8 cellular contexts compared by ENCODE assay signal in genomic region chr4:3480528-3481112, GRCh38. TPM values are rescaled to one million over a fixed set of nuclear protein-coding genes. Genes with fewer than 3 reads are reported as not detected.
DNase-seq lines count a peak whose midpoint lies in the region; ATAC-seq and TF ChIP-seq lines count a peak whose summit lies in the region.

No MANE protein-coding gene starts in this region.

- H3K27ac ChIP-seq in colonic mucosa = no peak overlapping the region

- peak; percentile 87 for ATAC-seq in left lobe of liver
- ATAC-seq in HG02571 (IDR thresholded peaks at IDR 0.05; ENCODE audit: unreplicated experiment) = no peak

- no peaks in the 10 kb centered on the region for H3K9me3 ChIP-seq in colonic mucosa

- no peak overlapping the region for H3K9ac ChIP-seq in colonic mucosa (ENCODE audit: low read depth in 2 of 2, low read length in 2 of 2)

- H3K27me3 ChIP-seq in colonic mucosa = peaks cover 19% of the 10 kb centered on the region

- H3K36me3 ChIP-seq in colonic mucosa = no peaks in the 10 kb centered on the region

- DNase-seq in DMS 273 (lab: John Stamatoyannopoulos, UW; ENCODE audit: unreplicated experiment) (peak; percentile 80), HCEC 1CT (peak; percentile 39), NCI-H2196 treated with DMSO at 0.1 percent for 48 hours (lab: John Stamatoyannopoulos, UW; ENCODE audit: unreplicated experiment) (peak; percentile 56), colonic mucosa (peak; percentile 87), left lobe of liver (ENCODE audit: low spot score) (peak; percentile 82)
- DNase-seq in activated CD4-positive, alpha-beta T cell treated with anti-CD3 and anti-CD28 coated beads for 48 hours = peak; percentile 86
- DNase-seq in stimulated activated CD4-positive, alpha-beta T cell treated with anti-CD3 and anti-CD28 coated beads, Interleukin-4, amount 100 ng/mL, for 48 hours (ENCODE audit: low read depth in 2 of 2) = peak; percentile 53 to 82

- peaks cover 8% of the 10 kb centered on the region for H3K4me1 ChIP-seq in colonic mucosa

- intact Hi-C loops in colonic mucosa (cut with DNase I) = no loop called here

- TF ChIP-seq CTCF in colonic mucosa (IDR thresholded peaks at IDR 0.05) = peak; percentile 99

- H3K4me3 ChIP-seq in colonic mucosa = no peak overlapping the region

RNA-seq across cellular contexts. Expression of gene DOK7, which starts 17.5 kb away (rescaled TPM):
- total RNA-seq in colonic mucosa = 1 to 10 TPM in 1 of 2 donors, under 1 TPM in 1; 0.80 to 1.5 TPM
- 0.83 TPM for total RNA-seq in left lobe of liver

RNA-seq across cellular contexts. Expression of gene HGFAC, which starts 38.9 kb away (rescaled TPM):
- total RNA-seq in colonic mucosa = under 1 TPM in 1 of 2 donors, not detected in 1; 0.52 TPM
- total RNA-seq in left lobe of liver = 177 TPM

RNA-seq across cellular contexts. Expression of gene LRPAP1, which starts 51.6 kb away (rescaled TPM):
- total RNA-seq in colonic mucosa (100 to 1,000 TPM; 157 to 214 TPM), left lobe of liver (72.6 TPM)

Comparison
In these comparisons a context has a peak if more than half of its experiments do, and no peak if none do; other contexts are left out.
1. RNA of gene HGFAC, which starts 38.9 kb away (total RNA-seq): 177 TPM in left lobe of liver (single experiment); 0.52 TPM in colonic mucosa; every median in the first group is over 100 times any median in the second.
2. Peak in every context shown above with its lines, with median percentiles within 50 percentile points of each other: DNase-seq.